1 cellular context compared by ENCODE assay signal in genomic region chr19:54248016-54248601, GRCh38.
TF ChIP-seq lines count a peak whose summit lies in the region.

No MANE protein-coding gene starts in this region.

TF ChIP-seq in SK-N-SH, 30 proteins besides CTCF, POLR2A, EP300 and RAD21:
- TF ChIP-seq MAX (IDR thresholded peaks at IDR 0.05; ENCODE audit: low read depth) (no peak), MXI1 (IDR thresholded peaks at IDR 0.05; ENCODE audit: low read depth, low read length) (no peak), FOXJ3 (CRISPR knock-in tag; IDR thresholded peaks at IDR 0.05) (no peak), GABPA (IDR thresholded peaks at IDR 0.05; ENCODE audit: low read depth) (no peak), TCF12 (IDR thresholded peaks at IDR 0.05) (no peak)
